In the genomic region with DNA sequence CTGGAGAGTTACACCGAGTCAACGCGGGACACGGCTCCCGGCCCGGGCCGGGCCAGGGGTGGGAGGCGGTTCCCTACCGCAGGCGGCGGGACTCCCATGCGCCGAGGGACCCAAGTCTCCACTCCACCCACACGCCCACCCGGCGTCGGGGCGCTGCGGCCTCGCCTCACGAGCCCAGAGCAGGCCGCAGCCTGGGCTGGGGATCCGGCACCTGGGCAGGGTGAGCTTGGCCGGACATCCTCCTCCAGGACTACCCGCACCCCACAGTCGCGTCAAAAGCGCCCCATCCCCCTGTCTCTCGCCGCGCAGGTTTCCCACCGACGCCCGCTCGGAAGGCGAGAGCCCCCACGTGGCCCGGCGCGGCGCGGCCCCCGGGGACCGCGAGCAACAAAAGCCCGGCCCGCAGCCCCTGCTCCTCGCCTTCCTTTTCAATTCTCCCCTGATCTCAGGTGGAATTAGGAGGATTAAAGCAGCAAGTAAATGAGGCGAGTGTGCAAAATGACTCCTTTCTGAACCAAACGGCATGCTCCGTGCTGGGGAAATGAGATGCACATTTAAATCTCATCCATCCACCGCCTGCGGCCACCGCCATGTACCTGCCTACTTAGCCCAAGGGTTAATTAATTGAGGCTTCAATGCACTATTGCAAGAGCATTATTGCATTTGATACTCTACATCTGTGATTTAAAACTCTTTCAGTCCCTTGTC, we compare ENCODE assay signal across 8 cellular contexts.
A peak's percentile ranks its signal among the peaks of the same experiment; 100 is the strongest.
DNase-seq lines count a peak whose midpoint lies in the region; ATAC-seq lines count a peak whose summit lies in the region.

No MANE protein-coding gene starts in this region.

- H3K27me3 ChIP-seq in adipocyte (replicated peaks; ENCODE audit: control insufficient read depth, insufficient read depth, low read length) (peaks cover 33% of the 10 kb centered on the region), subcutaneous abdominal adipose tissue (ENCODE audit: control insufficient read depth in 5 of 5, insufficient read depth in 4 of 5, low read length in 5 of 5) (peaks cover 14 to 30% (median 20%) of the 10 kb centered on the region in 5 donors)

- H3K4me1 ChIP-seq in adipocyte (ENCODE audit: control insufficient read depth, insufficient read depth, low read length) (peaks cover 12% of the 10 kb centered on the region), subcutaneous abdominal adipose tissue (ENCODE audit: control insufficient read depth in 5 of 5, insufficient read depth in 5 of 5, low read length in 5 of 5) (peaks cover 4 to 19% (median 17%) of the 10 kb centered on the region in 5 donors)

- H3K4me3 ChIP-seq in adipocyte (ENCODE audit: low read length) = peak overlapping the region; percentile 69
- H3K4me3 ChIP-seq in subcutaneous abdominal adipose tissue (ENCODE audit: low read depth in 1 of 5, low read length in 5 of 5) = peak overlapping the region; percentile 54 to 64 (median 59)

- H3K36me3 ChIP-seq in adipocyte (ENCODE audit: control insufficient read depth, insufficient read depth, low read length, severe bottlenecking) (no peaks in the 10 kb centered on the region), subcutaneous abdominal adipose tissue (ENCODE audit: control insufficient read depth in 5 of 5, insufficient read depth in 5 of 5, low read length in 5 of 5) (no peaks in the 10 kb centered on the region)

- DNase-seq in NCI-H524 (lab: John Stamatoyannopoulos, UW) (peak; percentile 48 to 66), NCI-H524 treated with DMSO at 0.1 percent for 48 hours (lab: John Stamatoyannopoulos, UW) (no peak), adipocyte (ENCODE audit: low read depth) (peak; percentile 19), left colon (peak in 1 of 2 donors; percentile 14), GOT3 (lab: John Stamatoyannopoulos, UW) (no peak)

- ATAC-seq in HG03520 (IDR thresholded peaks at IDR 0.05; ENCODE audit: unreplicated experiment) (peak; percentile 61), left colon (peak; percentile 20), GM18520 (IDR thresholded peaks at IDR 0.05; ENCODE audit: unreplicated experiment) (no peak)

- intact Hi-C loops in left colon (cut with DNase I, micrococcal nuclease) = no loop called here

- no peak overlapping the region for H3K27ac ChIP-seq in subcutaneous abdominal adipose tissue (ENCODE audit: low read depth, low read length)

- no peaks in the 10 kb centered on the region for H3K9me3 ChIP-seq in adipocyte (ENCODE audit: control insufficient read depth, low read length)
- H3K9me3 ChIP-seq in subcutaneous abdominal adipose tissue (ENCODE audit: control insufficient read depth in 5 of 5, low read length in 5 of 5) = no peaks in the 10 kb centered on the region

- H3K9ac ChIP-seq in adipocyte (ENCODE audit: low read length) (no peak overlapping the region), subcutaneous abdominal adipose tissue (ENCODE audit: low read length in 5 of 5) (peak overlapping the region in 3 of 5 donors; percentile 4 to 20 (median 20))

Comparison
In these comparisons a context has a peak if more than half of its experiments do, and no peak if none do; other contexts are left out.
1. DNase-seq: peak in NCI-H524 (2 of 2) and adipocyte (single experiment); none in NCI-H524 treated with DMSO at 0.1 percent for 48 hours (single experiment) and GOT3 (single experiment).